Comparison of ENCODE assay signal across 8 cellular contexts in genomic region chr2:54680397-54681032, GRCh38. TPM values are rescaled to one million over a fixed set of nuclear protein-coding genes. Genes with fewer than 3 reads are reported as not detected.
A peak's percentile ranks its signal among the peaks of the same experiment; 100 is the strongest.
DNase-seq lines count a peak whose midpoint lies in the region; ATAC-seq and TF ChIP-seq lines count a peak whose summit lies in the region.

No MANE protein-coding gene starts in this region.

- peaks cover 7% of the 10 kb centered on the region; the same call in 1 of the 2 replicates for H3K9me3 ChIP-seq in BLaER1

- DNase-seq in activated T-helper 2 cell treated with anti-CD3 and anti-CD28 coated beads, Interferon-gamma antibody, Interleukin-2, Interleukin-4, amounts not matched to agents 10 μg/mL and 5 μg/mL and 100 μg/mL, durations not matched to agents 14 hours and 24 hours and 36 hours (ENCODE audit: low spot score) = peak; percentile 39
- DNase-seq in stromal cell of bone marrow (ENCODE audit: low read depth) (peak; percentile 60), HEK293T (ENCODE audit: extremely low spot score) (no peak), dedifferentiated amniotic fluid mesenchymal stem cell (ENCODE audit: extremely low spot score) (no peak), NCI-H1436 treated with DMSO at 0.1 percent for 48 hours (lab: John Stamatoyannopoulos, UW) (no peak)

- CTCF ChIA-PET in HEK293T (lab: Yijun Ruan, JAX) = interaction anchor here (0.7 kb wide), 1 partner anchor 14 kb away, joined by 3 read pairs; no protein-coding TSS in a partner anchor

- peak overlapping the region; percentile 65 for H3K27ac Mint-ChIP-seq in activated T-helper 2 cell treated with anti-CD3 and anti-CD28 coated beads, Interferon-gamma antibody, Interleukin-2, Interleukin-4, amounts not matched to agents 10 μg/mL and 5 μg/mL and 100 μg/mL, durations not matched to agents 14 hours and 24 hours and 36 hours

- H3K9me3 Mint-ChIP-seq in activated T-helper 2 cell treated with anti-CD3 and anti-CD28 coated beads, Interferon-gamma antibody, Interleukin-2, Interleukin-4, amounts not matched to agents 10 μg/mL and 5 μg/mL and 100 μg/mL, durations not matched to agents 14 hours and 24 hours and 36 hours = peaks cover 6% of the 10 kb centered on the region

- no peak overlapping the region for H3K4me3 ChIP-seq in BLaER1

- intact Hi-C loops in activated T-helper 2 cell treated with anti-CD3 and anti-CD28 coated beads, Interferon-gamma antibody, Interleukin-2, Interleukin-4, amounts not matched to agents 10 μg/mL and 5 μg/mL and 100 μg/mL, durations not matched to agents 14 hours and 24 hours and 36 hours (cut with micrococcal nuclease) = loop anchor here (1.0 to 10.0 kb wide), 7 partner anchors 16 to 686 kb away; partner anchors contain the start of gene EML6

- no peaks in the 10 kb centered on the region for H3K27me3 ChIP-seq in BLaER1

- H3K36me3 Mint-ChIP-seq in activated T-helper 2 cell treated with anti-CD3 and anti-CD28 coated beads, Interferon-gamma antibody, Interleukin-2, Interleukin-4, amounts not matched to agents 10 μg/mL and 5 μg/mL and 100 μg/mL, durations not matched to agents 14 hours and 24 hours and 36 hours (ENCODE audit: low read depth) = peaks cover 13% of the 10 kb centered on the region

- H3K4me3 Mint-ChIP-seq in activated T-helper 2 cell treated with anti-CD3 and anti-CD28 coated beads, Interferon-gamma antibody, Interleukin-2, Interleukin-4, amounts not matched to agents 10 μg/mL and 5 μg/mL and 100 μg/mL, durations not matched to agents 14 hours and 24 hours and 36 hours (ENCODE audit: low read depth) = peak overlapping the region; percentile 78

- ATAC-seq in GM19372 (IDR thresholded peaks at IDR 0.05; ENCODE audit: low read depth, unreplicated experiment) (peak; percentile 47), HG03354 (IDR thresholded peaks at IDR 0.05; ENCODE audit: poor library complexity, severe bottlenecking, unreplicated experiment) (peak; percentile 81)

- H4K20me1 ChIP-seq in BLaER1 = no peaks in the 10 kb centered on the region

- peaks cover 61% of the 10 kb centered on the region for H3K4me1 Mint-ChIP-seq in activated T-helper 2 cell treated with anti-CD3 and anti-CD28 coated beads, Interferon-gamma antibody, Interleukin-2, Interleukin-4, amounts not matched to agents 10 μg/mL and 5 μg/mL and 100 μg/mL, durations not matched to agents 14 hours and 24 hours and 36 hours (ENCODE audit: low read depth)

- H3K9ac ChIP-seq in BLaER1 = no peak overlapping the region

- no peaks in the 10 kb centered on the region for H3K36me3 ChIP-seq in BLaER1

- peaks cover 47% of the 10 kb centered on the region for H3K4me1 ChIP-seq in BLaER1

- H3K27ac ChIP-seq in BLaER1 = no peak overlapping the region

- peaks cover 54% of the 10 kb centered on the region for H3K27me3 Mint-ChIP-seq in activated T-helper 2 cell treated with anti-CD3 and anti-CD28 coated beads, Interferon-gamma antibody, Interleukin-2, Interleukin-4, amounts not matched to agents 10 μg/mL and 5 μg/mL and 100 μg/mL, durations not matched to agents 14 hours and 24 hours and 36 hours (ENCODE audit: low read depth)

- peak overlapping the region; percentile 55 for H3K4me2 ChIP-seq in BLaER1

- POLR2A ChIA-PET in HEK293T (lab: Yijun Ruan, JAX) = no interaction called here

TF ChIP-seq in HEK293T, 16 proteins besides CTCF, POLR2A, EP300 and RAD21:
- TF ChIP-seq BHLHE40 (IDR thresholded peaks at IDR 0.05; ENCODE audit: borderline replicate concordance) (no peak), L3MBTL2 (conservative IDR thresholded peaks at IDR 0.05) (no peak), FOXM1 (IDR thresholded peaks at IDR 0.05; ENCODE audit: borderline replicate concordance) (no peak), CTBP1 (IDR thresholded peaks at IDR 0.05; ENCODE audit: borderline replicate concordance) (no peak), NFRKB (IDR thresholded peaks at IDR 0.05) (no peak), TARDBP (IDR thresholded peaks at IDR 0.05) (no peak)

RNA-seq across cellular contexts. Expression of gene EML6, which starts 42.9 kb away (rescaled TPM):
- 0.23 and 0.25 TPM in 2 replicates for total RNA-seq in activated T-helper 2 cell treated with anti-CD3 and anti-CD28 coated beads, Interferon-gamma antibody, Interleukin-2, Interleukin-4, amounts not matched to agents 10 μg/mL and 5 μg/mL and 100 μg/mL, durations not matched to agents 14 hours and 24 hours and 36 hours

Comparison
In these comparisons a context has a peak if more than half of its experiments do, and no peak if none do; other contexts are left out.
1. DNase-seq: peak in activated T-helper 2 cell treated with anti-CD3 and anti-CD28 coated beads, Interferon-gamma antibody, Interleukin-2, Interleukin-4, amounts not matched to agents 10 μg/mL and 5 μg/mL and 100 μg/mL, durations not matched to agents 14 hours and 24 hours and 36 hours (single experiment) and stromal cell of bone marrow (single experiment); none in HEK293T (single experiment), dedifferentiated amniotic fluid mesenchymal stem cell (single experiment) and NCI-H1436 treated with DMSO at 0.1 percent for 48 hours (single experiment).